In the genomic region with DNA sequence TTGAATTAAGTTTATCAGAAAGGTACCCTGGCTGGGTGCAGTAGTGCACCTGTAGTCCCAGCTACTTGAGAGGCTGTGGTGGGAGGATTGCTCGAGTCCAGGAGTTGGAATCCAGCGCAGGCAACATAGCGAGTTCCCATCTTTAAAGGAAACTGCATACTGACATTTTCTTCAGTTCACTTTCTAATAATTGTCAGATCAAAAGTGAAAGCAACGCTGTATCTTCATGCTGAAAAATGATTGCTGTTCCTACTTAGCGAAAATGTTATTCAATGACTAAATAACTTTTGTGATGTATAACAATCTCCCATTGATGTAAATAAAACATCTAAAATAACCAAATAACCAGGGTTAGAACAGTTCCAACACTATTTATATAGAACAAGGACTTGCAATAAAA, we compare ENCODE assay signal across 8 cellular contexts. TPM values are rescaled to one million over a fixed set of nuclear protein-coding genes. Genes with fewer than 3 reads are reported as not detected.
DNase-seq lines count a peak whose midpoint lies in the region; ATAC-seq and TF ChIP-seq lines count a peak whose summit lies in the region.

No MANE protein-coding gene starts in this region.

- H2AFZ ChIP-seq in Karpas-422 (ENCODE audit: low read length), result no peak overlapping the region

- peak overlapping the region; percentile 77 to 97 (median 92) for H3K4me2 ChIP-seq in BLaER1 treated with 17β-estradiol and CSF1 and Interleukin-3, amounts not matched to agents 10 nM and 100 nM
- H3K4me2 ChIP-seq in Karpas-422 (ENCODE audit: low read depth, low read length, poor library complexity, severe bottlenecking), result peak overlapping the region; percentile 82

- peaks cover 12 to 43% (median 24%) of the 10 kb centered on the region in 11 experiments; a peak in 20 of 22 replicates for H3K36me3 ChIP-seq in BLaER1 treated with 17β-estradiol and CSF1 and Interleukin-3, amounts not matched to agents 10 nM and 100 nM
- peaks cover 12% of the 10 kb centered on the region; the same call in 1 of the 2 replicates for H3K36me3 ChIP-seq in Karpas-422 (ENCODE audit: insufficient read depth, low read length)

- peaks cover 72% of the 10 kb centered on the region for H3K79me2 ChIP-seq in Karpas-422 (ENCODE audit: low read length)

- H4K20me1 ChIP-seq in BLaER1 treated with 17β-estradiol and CSF1 and Interleukin-3, amounts not matched to agents 10 nM and 100 nM, result peaks cover 41 to 65% (median 56%) of the 10 kb centered on the region in 11 experiments; a peak in 21 of 22 replicates
- H4K20me1 ChIP-seq in Karpas-422 (ENCODE audit: insufficient read depth, low read depth, low read length), result no peaks in the 10 kb centered on the region; the same call in 1 of the 2 replicates

- peaks cover 22% of the 10 kb centered on the region for H3K4me1 Mint-ChIP-seq in nephron

- H3K4me1 ChIP-seq in BLaER1 treated with 17β-estradiol and CSF1 and Interleukin-3, amounts not matched to agents 10 nM and 100 nM, result peaks cover 18 to 30% (median 24%) of the 10 kb centered on the region in 10 experiments
- peaks cover 20% of the 10 kb centered on the region for H3K4me1 ChIP-seq in Karpas-422 (ENCODE audit: low read length)

- peak overlapping the region; percentile 81 to 96 (median 96) for H3K27ac Mint-ChIP-seq in nephron

- H3K9me3 Mint-ChIP-seq in nephron, result no peaks in the 10 kb centered on the region

- no peaks in the 10 kb centered on the region for H3K27me3 ChIP-seq in BLaER1 treated with 17β-estradiol and CSF1 and Interleukin-3, amounts not matched to agents 10 nM and 100 nM
- H3K27me3 ChIP-seq in Karpas-422 (ENCODE audit: low read length), result no peaks in the 10 kb centered on the region

- DNase-seq in Karpas-422, result no peak
- no peak for DNase-seq in coronary artery (ENCODE audit: low spot score)
- no peak for DNase-seq in NCI-H345 (lab: John Stamatoyannopoulos, UW)
- no peak for DNase-seq in dedifferentiated amniotic fluid mesenchymal stem cell (ENCODE audit: extremely low spot score)

- peak overlapping the region; percentile 96 to 99 (median 98) for H3K9ac ChIP-seq in BLaER1 treated with 17β-estradiol and CSF1 and Interleukin-3, amounts not matched to agents 10 nM and 100 nM
- peak overlapping the region; percentile 97 for H3K9ac ChIP-seq in Karpas-422 (ENCODE audit: low read length)

- no peak for ATAC-seq in GM19463 (IDR thresholded peaks at IDR 0.05; ENCODE audit: unreplicated experiment)
- no peak for ATAC-seq in GM18517 (IDR thresholded peaks at IDR 0.05; ENCODE audit: unreplicated experiment)

- no peaks in the 10 kb centered on the region for H3K27me3 Mint-ChIP-seq in nephron (ENCODE audit: low read depth)

- peak overlapping the region in 7 of 11 experiments; percentile 29 to 97 (median 96); a peak in 13 of 22 replicates for H3K27ac ChIP-seq in BLaER1 treated with 17β-estradiol and CSF1 and Interleukin-3, amounts not matched to agents 10 nM and 100 nM
- H3K27ac ChIP-seq in Karpas-422 (ENCODE audit: low read length) (no peak overlapping the region), coronary artery (peak overlapping the region in 1 of 2 donors; percentile 100)

- no peaks in the 10 kb centered on the region for H3K9me2 ChIP-seq in Karpas-422 (replicated peaks; ENCODE audit: insufficient read depth, low read length)

- peak overlapping the region; percentile 89 to 99 (median 95) for H3K4me3 ChIP-seq in BLaER1 treated with 17β-estradiol and CSF1 and Interleukin-3, amounts not matched to agents 10 nM and 100 nM
- H3K4me3 ChIP-seq in Karpas-422 (ENCODE audit: low read length) (peak overlapping the region; percentile 81), coronary artery (peak overlapping the region; percentile 100)

- TF ChIP-seq CTCF in coronary artery (IDR thresholded peaks at IDR 0.05) (no peak), nephron (IDR thresholded peaks at IDR 0.05; ENCODE audit: unreplicated experiment in 3 of 3) (no peak)

- no peaks in the 10 kb centered on the region for H3K9me3 ChIP-seq in BLaER1 treated with 17β-estradiol and CSF1 and Interleukin-3, amounts not matched to agents 10 nM and 100 nM (replicated peaks in 1 of 11)
- H3K9me3 ChIP-seq in Karpas-422 (ENCODE audit: low read length), result no peaks in the 10 kb centered on the region

- H3K36me3 Mint-ChIP-seq in nephron (ENCODE audit: low read depth), result peaks cover 16% of the 10 kb centered on the region

- H3K4me3 Mint-ChIP-seq in nephron, result peak overlapping the region; percentile 86 to 91 (median 90)

RNA-seq across cellular contexts. Expression of a gene that starts 1.7 kb away (rescaled TPM):
- 13.5 and 29.7 TPM in 2 replicates for total RNA-seq in Karpas-422 (2014; rRNA removed; shearing (Covaris generic); ENCODE audit: low replicate concordance)

RNA-seq across cellular contexts. Expression of a gene that starts 30.1 kb away (rescaled TPM):
- 35.7 and 37.8 TPM in 2 replicates for total RNA-seq in Karpas-422 (2014; rRNA removed; shearing (Covaris generic); ENCODE audit: low replicate concordance)

RNA-seq across cellular contexts. Expression of a gene that starts 33.4 kb away (rescaled TPM):
- total RNA-seq in Karpas-422 (2014; rRNA removed; shearing (Covaris generic); ENCODE audit: low replicate concordance), result 79.1 and 116 TPM in 2 replicates
